8 cellular contexts compared by ENCODE assay signal in the genomic region with DNA sequence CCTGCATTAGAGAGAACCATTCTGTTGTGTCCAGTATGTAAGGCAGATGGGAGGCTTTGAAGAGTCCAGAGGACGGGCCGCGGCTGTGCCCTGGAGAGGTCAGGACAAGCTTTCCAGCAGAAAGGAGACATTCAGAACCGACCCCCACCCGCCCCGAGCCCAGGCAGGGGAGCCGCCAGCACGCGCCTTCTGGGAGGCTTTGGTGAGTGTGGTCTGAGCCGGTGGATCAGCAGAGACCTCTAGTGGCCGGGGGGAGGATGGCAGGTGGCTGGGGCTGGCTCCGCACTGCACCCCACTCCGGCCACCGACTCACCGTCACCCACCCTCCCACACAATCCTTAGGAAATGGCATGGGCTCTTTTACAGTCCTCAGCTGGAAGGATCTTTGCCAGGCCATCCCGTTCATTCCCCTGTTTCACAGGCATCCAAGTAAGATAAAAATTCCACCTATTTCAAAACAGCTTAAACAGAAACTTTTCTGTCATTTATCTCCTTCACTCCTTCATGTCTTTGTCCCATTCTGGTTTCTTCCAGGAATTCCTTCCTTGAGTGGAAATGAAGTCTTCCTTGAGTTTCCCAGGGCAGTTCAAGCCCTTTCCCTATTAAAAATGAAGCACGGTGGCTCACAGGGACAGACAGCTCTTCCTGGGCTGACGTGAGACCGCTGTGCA.
DNase-seq lines count a peak whose midpoint lies in the region; ATAC-seq and TF ChIP-seq lines count a peak whose summit lies in the region.

No MANE protein-coding gene starts in this region.

- POLR2A ChIA-PET in Panc1 (lab: Charles Lee), result no interaction called here

- intact Hi-C loops in Panc1 (cut with micrococcal nuclease; ENCODE audit: unreplicated experiment), result loop anchor here (5.0 to 10.0 kb wide), 3 partner anchors 58 to 440 kb away; no protein-coding TSS in a partner anchor
- intact Hi-C loops in activated T-helper 1 cell treated with anti-CD3 and anti-CD28 coated beads, Interleukin-12 subunit alpha, Interleukin-12 subunit beta, Interleukin-2, Interleukin-4 antibody, amounts not matched to agents 30 ng/mL and 10 ng/mL and 1 ng/mL, durations not matched to agents 14 hours and 24 hours and 36 hours (cut with micrococcal nuclease), result loop anchor here (1.0 to 10.0 kb wide), 2 partner anchors 240 to 443 kb away; partner anchors contain the start of gene PKNOX2

- H3K4me1 Mint-ChIP-seq in activated T-helper 1 cell treated with anti-CD3 and anti-CD28 coated beads, Interleukin-12 subunit alpha, Interleukin-12 subunit beta, Interleukin-2, Interleukin-4 antibody, amounts not matched to agents 30 ng/mL and 10 ng/mL and 1 ng/mL, durations not matched to agents 14 hours and 24 hours and 36 hours (ENCODE audit: low read depth), result peaks cover 7% of the 10 kb centered on the region

- H3K4me3 Mint-ChIP-seq in activated T-helper 1 cell treated with anti-CD3 and anti-CD28 coated beads, Interleukin-12 subunit alpha, Interleukin-12 subunit beta, Interleukin-2, Interleukin-4 antibody, amounts not matched to agents 30 ng/mL and 10 ng/mL and 1 ng/mL, durations not matched to agents 14 hours and 24 hours and 36 hours, result no peak overlapping the region

- ATAC-seq in GM19023 (IDR thresholded peaks at IDR 0.05; ENCODE audit: unreplicated experiment) (peak; percentile 85), HG03342 (IDR thresholded peaks at IDR 0.05; ENCODE audit: unreplicated experiment) (peak; percentile 91), Panc1 (peak; percentile 92)

- in situ Hi-C loops in Panc1 (cut with HindIII; ENCODE audit: low pct_unique_long_range_greater_than_20kb, low sequenced_read_pairs), result no loop called here

- H3K4me3 ChIP-seq in Panc1 (ENCODE audit: low read depth in 2 of 2, low read length in 2 of 2), result no peak overlapping the region
- no peak overlapping the region for H3K4me3 ChIP-seq in fibroblast of pulmonary artery (replicated peaks; ENCODE audit: low read depth, low read length)

- no peaks in the 10 kb centered on the region for H3K9me3 ChIP-seq in Panc1 (ENCODE audit: control insufficient read depth, insufficient read depth, low read depth, low read length)

- no peak overlapping the region for H3K27ac Mint-ChIP-seq in activated T-helper 1 cell treated with anti-CD3 and anti-CD28 coated beads, Interleukin-12 subunit alpha, Interleukin-12 subunit beta, Interleukin-2, Interleukin-4 antibody, amounts not matched to agents 30 ng/mL and 10 ng/mL and 1 ng/mL, durations not matched to agents 14 hours and 24 hours and 36 hours

- no peaks in the 10 kb centered on the region; the same call in 1 of the 2 replicates for H3K36me3 ChIP-seq in Panc1 (ENCODE audit: control insufficient read depth, insufficient read depth, low read length)

- H3K27me3 ChIP-seq in Panc1 (ENCODE audit: control insufficient read depth, insufficient read depth, low read length), result peaks cover 58% of the 10 kb centered on the region

- peaks cover 43% of the 10 kb centered on the region for H3K27me3 Mint-ChIP-seq in activated T-helper 1 cell treated with anti-CD3 and anti-CD28 coated beads, Interleukin-12 subunit alpha, Interleukin-12 subunit beta, Interleukin-2, Interleukin-4 antibody, amounts not matched to agents 30 ng/mL and 10 ng/mL and 1 ng/mL, durations not matched to agents 14 hours and 24 hours and 36 hours (ENCODE audit: insufficient read depth)

- H3K27ac ChIP-seq in Panc1 (ENCODE audit: low read length) (no peak overlapping the region), temporal lobe (ENCODE audit: low read depth, low read length) (peak overlapping the region; percentile 36)

- H3K36me3 Mint-ChIP-seq in activated T-helper 1 cell treated with anti-CD3 and anti-CD28 coated beads, Interleukin-12 subunit alpha, Interleukin-12 subunit beta, Interleukin-2, Interleukin-4 antibody, amounts not matched to agents 30 ng/mL and 10 ng/mL and 1 ng/mL, durations not matched to agents 14 hours and 24 hours and 36 hours (ENCODE audit: low read depth), result no peaks in the 10 kb centered on the region

- DNase-seq in AG08396 (ENCODE audit: low spot score) (peak; percentile 84), Panc1 (ENCODE audit: low read depth, low spot score) (peak; percentile 46), fibroblast of pulmonary artery (ENCODE audit: low read depth) (peak; percentile 55), nucleus accumbens (lab: John Stamatoyannopoulos, UW) (peak in 49 of 56 donors; percentile 18 to 83 (median 57))
- DNase-seq in activated T-helper 1 cell treated with anti-CD3 and anti-CD28 coated beads, Interleukin-12 subunit alpha, Interleukin-12 subunit beta, Interleukin-2, Interleukin-4 antibody, amounts not matched to agents 30 ng/mL and 10 ng/mL and 1 ng/mL, durations not matched to agents 14 hours and 24 hours and 36 hours (ENCODE audit: low spot score), result peak; percentile 48

- peak; percentile 100 for TF ChIP-seq CTCF in Panc1 (IDR thresholded peaks at IDR 0.05)
- TF ChIP-seq CTCF in fibroblast of pulmonary artery (IDR thresholded peaks at IDR 0.05; ENCODE audit: low read length, missing control alignments), result peak; percentile 90

- CTCF ChIA-PET in Panc1 (lab: Charles Lee), result interaction anchor here (0.6 to 2.3 kb wide), 5 partner anchors 14 to 314 kb away, joined by 3 to 8 read pairs (median 7); no protein-coding TSS in a partner anchor

- 0 out of 2 replicates have a peak, but pooled peaks cover 5% of the 10 kb centered on the region for H3K4me1 ChIP-seq in Panc1 (ENCODE audit: control insufficient read depth, insufficient read depth, low read length)

- BruUV-seq in Panc1 (replicated peaks; lab: Mats Ljungman, UMichigan), result no TSS peak

- no peaks in the 10 kb centered on the region for H3K9me3 Mint-ChIP-seq in activated T-helper 1 cell treated with anti-CD3 and anti-CD28 coated beads, Interleukin-12 subunit alpha, Interleukin-12 subunit beta, Interleukin-2, Interleukin-4 antibody, amounts not matched to agents 30 ng/mL and 10 ng/mL and 1 ng/mL, durations not matched to agents 14 hours and 24 hours and 36 hours
